ENCODE assay signal across 25 cellular contexts in the genomic region with DNA sequence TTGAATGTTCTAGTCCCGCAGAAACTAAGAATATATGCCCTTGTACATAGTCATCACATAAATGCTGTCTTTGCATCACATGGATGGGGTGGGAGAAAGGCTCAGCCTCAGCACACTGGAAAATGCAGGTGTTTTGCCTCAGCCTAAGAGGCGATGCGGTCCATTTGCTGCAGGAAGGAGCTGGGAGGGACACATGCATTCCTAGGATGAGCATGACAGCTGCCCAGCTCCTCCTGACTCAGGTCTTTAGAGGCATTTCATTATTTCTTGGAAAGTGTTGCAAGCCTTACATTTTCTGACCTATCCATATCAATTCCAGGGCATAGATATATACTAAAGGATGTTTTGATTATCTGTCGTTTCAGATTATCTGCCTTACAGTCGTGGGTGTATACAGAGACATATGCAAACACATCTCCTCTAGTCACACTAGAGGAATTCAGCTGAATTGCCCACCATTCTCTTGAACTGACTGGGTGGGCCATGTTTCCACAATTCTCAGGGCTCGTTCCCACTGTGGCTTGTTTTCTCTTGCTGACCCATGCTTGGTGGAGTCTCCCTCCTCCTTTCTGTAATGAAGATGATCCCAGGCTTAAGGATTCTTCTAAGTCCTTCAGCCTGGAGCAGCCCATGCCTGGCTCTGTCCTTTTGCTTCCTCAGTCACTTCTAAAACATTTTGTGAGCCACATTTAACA.
DNase-seq lines count a peak whose midpoint lies in the region; ATAC-seq and TF ChIP-seq lines count a peak whose summit lies in the region.
"Had no signal": no experiment of that assay in that cellular context is flagged by ENCODE, and none has a peak within 500 bp of the region (broad histone marks: within the 10 kb centered on the region; RNA-seq: fewer than 3 reads in every experiment).

No MANE protein-coding gene starts in this region.

- no peaks in the 10 kb centered on the region for H3K9me3 ChIP-seq in SJSA1 (replicated peaks)
- H3K9me3 ChIP-seq in PC-3 (ENCODE audit: low read length): no peaks in the 10 kb centered on the region
- H3K9me3 ChIP-seq: right lobe of liver, thoracic aorta, vagina had no signal

- ATAC-seq in GM23338: no peak
- ATAC-seq in GM21526 (IDR thresholded peaks at IDR 0.05; ENCODE audit: low FRiP score, unreplicated experiment): no peak
- ATAC-seq in GM18498 (IDR thresholded peaks at IDR 0.05; ENCODE audit: unreplicated experiment): no peak
- ATAC-seq in GM18861 (IDR thresholded peaks at IDR 0.05; ENCODE audit: unreplicated experiment): no peak
- no peak for ATAC-seq in PC-3
- ATAC-seq: activated T-cell treated with anti-CD3 and anti-CD28 coated beads, Interleukin-2, amount 50 U/mL, for 4 hours; GM12878; left ventricle myocardium superior; naive thymus-derived CD8-positive, alpha-beta T cell; right lobe of liver; SK-N-SH treated with all-trans-retinoic acid at 6 μM for 48 hours had no signal

- no peaks in the 10 kb centered on the region for H3K79me2 ChIP-seq in GM23338 (replicated peaks; ENCODE audit: insufficient read depth)
- no peaks in the 10 kb centered on the region for H3K79me2 ChIP-seq in PC-3 (ENCODE audit: low read length)

- POLR2A ChIA-PET in PC-3 (lab: Charles Lee; ENCODE audit: unreplicated experiment): no interaction called here

- intact Hi-C loops in PC-3 (cut with micrococcal nuclease): no loop called here

- no peak overlapping the region for H3K9ac ChIP-seq in PC-3 (ENCODE audit: low read length)
- H3K9ac ChIP-seq: GM23248, parathyroid adenoma had no signal

- H3K27me3 ChIP-seq in GM23338 (ENCODE audit: insufficient read depth) (no peaks in the 10 kb centered on the region), SJSA1 (replicated peaks) (no peaks in the 10 kb centered on the region), PC-3 (ENCODE audit: low read length) (no peaks in the 10 kb centered on the region)
- H3K27me3 ChIP-seq: right lobe of liver, vagina had no signal

- no peak for DNase-seq in GM23338 (ENCODE audit: low spot score)
- peak; percentile 84 to 93 for DNase-seq in SJSA1 (ENCODE audit: low read depth in 1 of 2, low spot score in 2 of 2)
- DNase-seq in endothelial cell (ENCODE audit: low spot score): no peak
- DNase-seq in osteocyte (ENCODE audit: extremely low spot score, unreplicated experiment): no peak
- no peak for DNase-seq in PC-3
- DNase-seq: activated CD4-positive, alpha-beta T cell treated with anti-CD3 and anti-CD28 coated beads, Interleukin-2, amount 10 ng/mL, durations not matched to agents 24 days and 14 days; activated T-cell treated with anti-CD3 and anti-CD28 coated beads, Interleukin-2, amount 50 U/mL, for 4 hours; CD4-positive, CD25-positive, alpha-beta regulatory T cell; GM23248; HFFc6; hypothalamus; Kasumi-1; left ventricle myocardium superior; naive thymus-derived CD8-positive, alpha-beta T cell; NCI-H526 treated with DMSO at 0.1 percent for 48 hours; right lobe of liver had no signal

- peaks cover 30% of the 10 kb centered on the region for H3K4me1 ChIP-seq in GM23338 (ENCODE audit: insufficient read depth)
- H3K4me1 ChIP-seq in SJSA1 (replicated peaks): peaks cover 40% of the 10 kb centered on the region
- peaks cover 12% of the 10 kb centered on the region; the same call in 1 of the 2 replicates for H3K4me1 ChIP-seq in PC-3 (ENCODE audit: insufficient read depth, low read length)

- no peak for TF ChIP-seq CTCF in GM23338 (conservative IDR thresholded peaks at IDR 0.05; ENCODE audit: low read depth in 2 of 2)
- TF ChIP-seq CTCF in endothelial cell (IDR thresholded peaks at IDR 0.05; ENCODE audit: unreplicated experiment): no peak
- no peak for TF ChIP-seq CTCF in osteocyte (IDR thresholded peaks at IDR 0.05)
- TF ChIP-seq CTCF in PC-3 (conservative IDR thresholded peaks at IDR 0.05; ENCODE audit: low read depth, low read length): no peak

- H3K4me1 Mint-ChIP-seq in GM23338: peaks cover 63% of the 10 kb centered on the region
- peaks cover 45% of the 10 kb centered on the region for H3K4me1 Mint-ChIP-seq in endothelial cell (ENCODE audit: unreplicated experiment)
- H3K4me1 Mint-ChIP-seq in osteocyte (ENCODE audit: unreplicated experiment): peaks cover 78% of the 10 kb centered on the region

- H3K27me3 Mint-ChIP-seq in GM23338 (ENCODE audit: insufficient read depth, low read depth, poor library complexity) (peaks cover 4% of the 10 kb centered on the region), endothelial cell (ENCODE audit: unreplicated experiment) (peaks cover 2% of the 10 kb centered on the region), osteocyte (ENCODE audit: unreplicated experiment) (no peaks in the 10 kb centered on the region)
- H3K27me3 Mint-ChIP-seq: activated CD4-positive, alpha-beta T cell treated with anti-CD3 and anti-CD28 coated beads, Interleukin-2, amount 10 ng/mL, durations not matched to agents 24 days and 14 days; CD4-positive, CD25-positive, alpha-beta regulatory T cell; stimulated activated naive CD8-positive, alpha-beta T cell treated with anti-CD3 and anti-CD28 coated beads, Interleukin-15, Interleukin-2, amounts not matched to agents 100 ng/mL and 50 ng/mL, for 24 hours had no signal

- H4K20me1 ChIP-seq in GM23338 (replicated peaks; ENCODE audit: insufficient read depth): no peaks in the 10 kb centered on the region
- no peaks in the 10 kb centered on the region for H4K20me1 ChIP-seq in PC-3 (ENCODE audit: low read length)

- H3K4me3 Mint-ChIP-seq in GM23338: no peak overlapping the region
- peak overlapping the region; percentile 48 for H3K4me3 Mint-ChIP-seq in endothelial cell (ENCODE audit: unreplicated experiment)
- no peak overlapping the region for H3K4me3 Mint-ChIP-seq in osteocyte (ENCODE audit: unreplicated experiment)
- H3K4me3 Mint-ChIP-seq: activated CD4-positive, alpha-beta T cell treated with anti-CD3 and anti-CD28 coated beads, Interleukin-2, amount 10 ng/mL, durations not matched to agents 24 days and 14 days; activated T-cell treated with anti-CD3 and anti-CD28 coated beads, Interleukin-2, amount 50 U/mL, for 4 hours; CD4-positive, CD25-positive, alpha-beta regulatory T cell; HFFc6; naive thymus-derived CD8-positive, alpha-beta T cell; stimulated activated naive CD8-positive, alpha-beta T cell treated with anti-CD3 and anti-CD28 coated beads, Interleukin-15, Interleukin-2, amounts not matched to agents 100 ng/mL and 50 ng/mL, for 24 hours had no signal

- H3F3A ChIP-seq in GM23338 (replicated peaks; ENCODE audit: low read depth): no peaks in the 10 kb centered on the region
- no peaks in the 10 kb centered on the region for H3F3A ChIP-seq in PC-3 (ENCODE audit: low read length, unreplicated experiment)

- CTCF ChIA-PET in PC-3 (lab: Charles Lee): no interaction called here

- H3K36me3 Mint-ChIP-seq in GM23338 (ENCODE audit: low read depth): no peaks in the 10 kb centered on the region; the same call in 2 of the 3 replicates
- H3K36me3 Mint-ChIP-seq in endothelial cell (ENCODE audit: low read depth, unreplicated experiment): peaks cover 39% of the 10 kb centered on the region
- H3K36me3 Mint-ChIP-seq in osteocyte (ENCODE audit: unreplicated experiment): peaks cover 11% of the 10 kb centered on the region
- H3K36me3 Mint-ChIP-seq: CD4-positive, CD25-positive, alpha-beta regulatory T cell; naive thymus-derived CD8-positive, alpha-beta T cell had no signal

- H2AFZ ChIP-seq in GM23338 (no peak overlapping the region), PC-3 (ENCODE audit: low read length) (no peak overlapping the region)
- H2AFZ ChIP-seq: GM23248, parathyroid adenoma had no signal

- H3K27ac ChIP-seq in GM23338 (ENCODE audit: low read depth): no peak overlapping the region
- H3K27ac ChIP-seq in SJSA1: peak overlapping the region; percentile 72
- no peak overlapping the region for H3K27ac ChIP-seq in PC-3 (ENCODE audit: low read length)
- H3K27ac ChIP-seq: GM23248, parathyroid adenoma, right lobe of liver, thoracic aorta, vagina had no signal

- H3K4me3 ChIP-seq in GM23338 (no peak overlapping the region), SJSA1 (no peak overlapping the region), PC-3 (ENCODE audit: low read length) (no peak overlapping the region)
- H3K4me3 ChIP-seq: GM12878, GM23248, right lobe of liver, thoracic aorta, vagina had no signal

- H3K4me2 ChIP-seq in GM23338 (no peak overlapping the region), PC-3 (ENCODE audit: low read length) (no peak overlapping the region)

- no peaks in the 10 kb centered on the region; the same call in 2 of the 3 replicates for H3K9me3 Mint-ChIP-seq in GM23338
- H3K9me3 Mint-ChIP-seq in endothelial cell (ENCODE audit: unreplicated experiment): no peaks in the 10 kb centered on the region
- H3K9me3 Mint-ChIP-seq in osteocyte (ENCODE audit: unreplicated experiment): no peaks in the 10 kb centered on the region
- H3K9me3 Mint-ChIP-seq: activated T-cell treated with anti-CD3 and anti-CD28 coated beads, Interleukin-2, amount 50 U/mL, for 4 hours; CD4-positive, CD25-positive, alpha-beta regulatory T cell; HFFc6; naive thymus-derived CD8-positive, alpha-beta T cell had no signal

- BruUV-seq in PC-3 (replicated peaks; lab: Mats Ljungman, UMichigan): no TSS peak

- H3K27ac Mint-ChIP-seq in GM23338: peak overlapping the region; percentile 19; the same call in 1 of the 2 replicates
- peak overlapping the region; percentile 64 for H3K27ac Mint-ChIP-seq in endothelial cell (ENCODE audit: unreplicated experiment)
- peak overlapping the region; percentile 81 for H3K27ac Mint-ChIP-seq in osteocyte (ENCODE audit: unreplicated experiment)
- H3K27ac Mint-ChIP-seq: activated CD4-positive, alpha-beta T cell treated with anti-CD3 and anti-CD28 coated beads, Interleukin-2, amount 10 ng/mL, durations not matched to agents 24 days and 14 days; HFFc6; naive thymus-derived CD8-positive, alpha-beta T cell; stimulated activated naive CD8-positive, alpha-beta T cell treated with anti-CD3 and anti-CD28 coated beads, Interleukin-15, Interleukin-2, amounts not matched to agents 100 ng/mL and 50 ng/mL, for 24 hours had no signal

- H3K36me3 ChIP-seq in GM23338 (ENCODE audit: insufficient read depth) (no peaks in the 10 kb centered on the region), SJSA1 (no peaks in the 10 kb centered on the region), PC-3 (ENCODE audit: low read depth, low read length) (no peaks in the 10 kb centered on the region)
- H3K36me3 ChIP-seq: right lobe of liver, thoracic aorta, vagina had no signal

- H3K9me2 ChIP-seq in GM23338 (ENCODE audit: insufficient read depth): peaks cover 18% of the 10 kb centered on the region; the same call in 1 of the 2 replicates
- H3K9me2 ChIP-seq in PC-3 (replicated peaks; ENCODE audit: low read length): no peaks in the 10 kb centered on the region

TF ChIP-seq in GM23338, 12 proteins besides CTCF, POLR2A, EP300 and RAD21 (continues in another document):
- TF ChIP-seq, protein P1, sequence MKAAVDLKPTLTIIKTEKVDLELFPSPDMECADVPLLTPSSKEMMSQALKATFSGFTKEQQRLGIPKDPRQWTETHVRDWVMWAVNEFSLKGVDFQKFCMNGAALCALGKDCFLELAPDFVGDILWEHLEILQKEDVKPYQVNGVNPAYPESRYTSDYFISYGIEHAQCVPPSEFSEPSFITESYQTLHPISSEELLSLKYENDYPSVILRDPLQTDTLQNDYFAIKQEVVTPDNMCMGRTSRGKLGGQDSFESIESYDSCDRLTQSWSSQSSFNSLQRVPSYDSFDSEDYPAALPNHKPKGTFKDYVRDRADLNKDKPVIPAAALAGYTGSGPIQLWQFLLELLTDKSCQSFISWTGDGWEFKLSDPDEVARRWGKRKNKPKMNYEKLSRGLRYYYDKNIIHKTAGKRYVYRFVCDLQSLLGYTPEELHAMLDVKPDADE (IDR thresholded peaks at IDR 0.05): no peak
- no peak for TF ChIP-seq ZNF114 (CRISPR knock-in tag; IDR thresholded peaks at IDR 0.05)

Comparison
In these comparisons a context has a peak if more than half of its experiments do, and no peak if none do; other contexts are left out.
1. DNase-seq: peak in SJSA1 (2 of 2); none in GM23338 (single experiment), endothelial cell (single experiment), osteocyte (single experiment) and PC-3 (single experiment).
2. H3K27ac Mint-ChIP-seq: peak in every context shown above with its lines; median percentile 81 in osteocyte; 64 in endothelial cell; 19 in GM23338.